In the genomic region with DNA sequence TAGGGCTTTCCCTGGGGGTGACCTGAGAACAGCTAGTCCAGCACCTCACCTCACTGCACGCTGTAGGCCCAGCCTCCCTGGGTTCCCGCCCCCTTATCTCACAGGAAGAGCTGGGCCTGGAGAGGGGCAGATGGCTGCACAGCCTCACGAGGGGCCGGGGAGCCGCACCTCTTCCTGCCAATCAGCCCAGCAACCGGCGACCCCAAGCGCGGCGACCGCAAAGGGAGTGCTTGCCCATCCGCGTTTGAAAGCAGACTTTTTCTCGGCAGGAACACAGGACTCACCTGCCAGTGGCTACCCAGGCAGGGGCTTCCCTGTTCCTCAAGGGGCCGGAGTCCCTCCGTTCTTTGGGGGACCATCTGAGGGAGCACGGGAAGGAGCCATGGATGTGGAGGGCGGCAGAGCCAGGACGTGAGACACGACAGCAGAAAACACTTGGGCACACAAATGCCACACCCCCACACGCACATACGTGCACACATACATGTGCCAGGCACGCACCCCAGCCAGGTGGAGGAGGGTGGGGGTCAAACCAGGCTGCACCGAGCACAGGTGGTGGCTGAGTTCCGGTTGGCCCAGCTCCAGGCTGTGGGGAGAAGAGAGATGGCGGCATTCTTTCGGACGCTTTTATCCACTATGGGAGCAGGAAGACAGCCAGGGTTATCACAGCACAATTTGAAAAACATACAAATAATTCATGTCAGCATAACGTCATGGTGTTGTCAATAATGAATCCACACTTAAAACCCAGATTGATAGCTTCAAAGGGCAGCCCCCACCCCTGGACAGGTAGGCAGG, we compare ENCODE assay signal across 9 cellular contexts. TPM values are rescaled to one million over a fixed set of nuclear protein-coding genes. Genes with fewer than 3 reads are reported as not detected.
DNase-seq lines count a peak whose midpoint lies in the region; ATAC-seq, FAIRE-seq and TF ChIP-seq lines count a peak whose summit lies in the region.
"Had no signal": no experiment of that assay in that cellular context is flagged by ENCODE, and none has a peak within 500 bp of the region (broad histone marks: within the 10 kb centered on the region; RNA-seq: fewer than 3 reads in every experiment).

No MANE protein-coding gene starts in this region.

- H3K36me3 Mint-ChIP-seq in T-helper 2 cell treated with Interferon-gamma antibody and Interleukin-4, amounts not matched to agents 5 μg/mL and 100 μg/mL, for 36 hours (ENCODE audit: low read depth) = peaks cover 3% of the 10 kb centered on the region
- no peaks in the 10 kb centered on the region for H3K36me3 Mint-ChIP-seq in mesothelial cell of epicardium

- no peaks in the 10 kb centered on the region for H3K9me3 Mint-ChIP-seq in T-helper 2 cell treated with Interferon-gamma antibody and Interleukin-4, amounts not matched to agents 5 μg/mL and 100 μg/mL, for 36 hours
- H3K9me3 Mint-ChIP-seq in mesothelial cell of epicardium = no peaks in the 10 kb centered on the region

- TF ChIP-seq CTCF in A549 (IDR thresholded peaks at IDR 0.05) = no peak
- no peak for TF ChIP-seq CTCF in GM13977 (IDR thresholded peaks at IDR 0.05; ENCODE audit: extremely low read depth, insufficient read depth, missing control alignments)
- TF ChIP-seq CTCF in mesothelial cell of epicardium (IDR thresholded peaks at IDR 0.05; ENCODE audit: unreplicated experiment) = no peak

- H3K4me2 ChIP-seq in A549 = no peak overlapping the region

- in situ Hi-C loops in GM13977 (cut with MboI; ENCODE audit: low pct_unique_long_range_greater_than_20kb, low sequenced_read_pairs, unreplicated experiment) = no loop called here
- in situ Hi-C loops in G401 (cut with HindIII; ENCODE audit: low sequenced_read_pairs) = no loop called here

- no peaks in the 10 kb centered on the region for H3K27me3 Mint-ChIP-seq in T-helper 2 cell treated with Interferon-gamma antibody and Interleukin-4, amounts not matched to agents 5 μg/mL and 100 μg/mL, for 36 hours (ENCODE audit: low read depth)
- peaks cover 6% of the 10 kb centered on the region for H3K27me3 Mint-ChIP-seq in mesothelial cell of epicardium (ENCODE audit: low read depth)

- H3K27ac Mint-ChIP-seq in T-helper 2 cell treated with Interferon-gamma antibody and Interleukin-4, amounts not matched to agents 5 μg/mL and 100 μg/mL, for 36 hours = peak overlapping the region; percentile 84
- H3K27ac Mint-ChIP-seq in mesothelial cell of epicardium = no peak overlapping the region

- no peak for TF ChIP-seq EP300 in A549 (IDR thresholded peaks at IDR 0.05)

- ATAC-seq in A549 = no peak

- no peak overlapping the region for H3K4me3 ChIP-seq in A549

- no peak for TF ChIP-seq POLR2A in A549 (IDR thresholded peaks at IDR 0.05; ENCODE audit: low read length)
- no peak for TF ChIP-seq POLR2A in erythroblast (IDR thresholded peaks at IDR 0.05; ENCODE audit: low read length)

- peaks cover 29% of the 10 kb centered on the region for H3K4me1 Mint-ChIP-seq in T-helper 2 cell treated with Interferon-gamma antibody and Interleukin-4, amounts not matched to agents 5 μg/mL and 100 μg/mL, for 36 hours (ENCODE audit: low read depth)
- peaks cover 36% of the 10 kb centered on the region for H3K4me1 Mint-ChIP-seq in mesothelial cell of epicardium

- CTCF ChIA-PET in A549 (lab: Yijun Ruan, JAX) = interaction anchor here (1.0 to 8.1 kb wide), 7 partner anchors 10 to 55 kb away, joined by 3 to 41 read pairs (median 4); no protein-coding TSS in a partner anchor

- 79% methylated on average over 26 of the region's 29 CpGs for WGBS in A549 (ENCODE audit: missing lambda C conversion rate)

- H3K27ac ChIP-seq in A549 = peak overlapping the region; percentile 92 to 97; a peak in 5 of 6 replicates

- POLR2A ChIA-PET in A549 (lab: Yijun Ruan, JAX) = interaction anchor here (1.0 kb wide), 1 partner anchor 12 kb away, joined by 3 read pairs; no protein-coding TSS in a partner anchor

- H3K9me3 ChIP-seq in A549 = no peaks in the 10 kb centered on the region

- H3K4me1 ChIP-seq in A549 = peaks cover 36% of the 10 kb centered on the region

- no peak for DNase-seq in A549 (ENCODE audit: low read depth in 1 of 2, low spot score in 1 of 2)
- DNase-seq in GM13977 (ENCODE audit: low spot score) = peak; percentile 84
- DNase-seq in T-helper 2 cell treated with Interferon-gamma antibody and Interleukin-4, amounts not matched to agents 5 μg/mL and 100 μg/mL, for 36 hours (ENCODE audit: low spot score) = no peak
- peak; percentile 78 to 86 for DNase-seq in erythroblast (lab: John Stamatoyannopoulos, UW)
- DNase-seq in islet precursor cell = no peak
- DNase-seq in G401 (ENCODE audit: low spot score) = no peak
- no peak for DNase-seq in head of caudate nucleus
- DNase-seq in mesothelial cell of epicardium (ENCODE audit: low spot score in 2 of 2, unreplicated experiment in 2 of 2) = no peak
- DNase-seq: kidney had no signal

- TF ChIP-seq RAD21 in A549 (conservative IDR thresholded peaks at IDR 0.05 in 1 of 2, IDR thresholded peaks at IDR 0.05 in 1 of 2) = no peak

- intact Hi-C loops in head of caudate nucleus (cut with DNase I) = no loop called here

- FAIRE-seq in A549 (lab: Jason Lieb, UNC) = no peak
- FAIRE-seq: kidney had no signal

- peak overlapping the region; percentile 66 for H3K4me3 Mint-ChIP-seq in T-helper 2 cell treated with Interferon-gamma antibody and Interleukin-4, amounts not matched to agents 5 μg/mL and 100 μg/mL, for 36 hours
- no peak overlapping the region for H3K4me3 Mint-ChIP-seq in mesothelial cell of epicardium

TF ChIP-seq in A549, 52 proteins besides CTCF, POLR2A, EP300 and RAD21:
- TF ChIP-seq RFX5 (IDR thresholded peaks at IDR 0.05) (no peak), HOXB13 (CRISPR knock-in tag; IDR thresholded peaks at IDR 0.05; ENCODE audit: low read depth) (no peak), ZC3H11A (IDR thresholded peaks at IDR 0.05) (no peak), KDM5A (IDR thresholded peaks at IDR 0.05) (no peak), ZSCAN20 (CRISPR knock-in tag; IDR thresholded peaks at IDR 0.05) (no peak), MAFK (IDR thresholded peaks at IDR 0.05; ENCODE audit: partially characterized antibody) (peak; percentile 70)
- TF ChIP-seq, protein P1, sequence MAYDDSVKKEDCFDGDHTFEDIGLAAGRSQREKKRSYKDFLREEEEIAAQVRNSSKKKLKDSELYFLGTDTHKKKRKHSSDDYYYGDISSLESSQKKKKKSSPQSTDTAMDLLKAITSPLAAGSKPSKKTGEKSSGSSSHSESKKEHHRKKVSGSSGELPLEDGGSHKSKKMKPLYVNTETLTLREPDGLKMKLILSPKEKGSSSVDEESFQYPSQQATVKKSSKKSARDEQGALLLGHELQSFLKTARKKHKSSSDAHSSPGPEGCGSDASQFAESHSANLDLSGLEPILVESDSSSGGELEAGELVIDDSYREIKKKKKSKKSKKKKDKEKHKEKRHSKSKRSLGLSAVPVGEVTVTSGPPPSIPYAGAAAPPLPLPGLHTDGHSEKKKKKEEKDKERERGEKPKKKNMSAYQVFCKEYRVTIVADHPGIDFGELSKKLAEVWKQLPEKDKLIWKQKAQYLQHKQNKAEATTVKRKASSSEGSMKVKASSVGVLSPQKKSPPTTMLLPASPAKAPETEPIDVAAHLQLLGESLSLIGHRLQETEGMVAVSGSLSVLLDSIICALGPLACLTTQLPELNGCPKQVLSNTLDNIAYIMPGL (CRISPR knock-in tag; IDR thresholded peaks at IDR 0.05; ENCODE audit: borderline replicate concordance) = no peak

RNA-seq across cellular contexts. Expression of a gene that starts 11.3 kb away (rescaled TPM):
- polyA plus RNA-seq in A549 (2011; rRNA removed) (13.0 and 15.3 TPM in 2 replicates), A549 (2017; fragmentation: RNase III; extraction: RNeasy Plus Mini Kit Qiagen cat#74134 plus additional on column Dnase treatment) (31.4 to 35.2 TPM (median 34.0 TPM) in 3 replicates)
- polyA plus RNA-seq in A549 (2012; cell fraction: cytosol; rRNA removed) = 19.7 and 31.3 TPM in 2 replicates
- 34.7 and 47.6 TPM in 2 replicates for polyA plus RNA-seq in A549 (2012; cell fraction: nucleus; rRNA removed)
- 16.1 and 19.3 TPM in 2 replicates for polyA minus RNA-seq in A549 (2011; rRNA and poly(A)+ RNA removed)
- 48.3 and 51.4 TPM in 2 replicates for total RNA-seq in G401 (2014; rRNA removed; shearing (Covaris generic))
- 34.2 to 35.3 TPM (median 34.5 TPM) in 3 replicates for total RNA-seq in mesothelial cell of epicardium

RNA-seq across cellular contexts. Expression of a gene that starts 12.3 kb away (rescaled TPM):
- 12.7 and 16.1 TPM in 2 replicates for polyA plus RNA-seq in A549 (2011; rRNA removed)
- 24.7 and 31.7 TPM in 2 replicates for polyA plus RNA-seq in A549 (2012; cell fraction: cytosol; rRNA removed)
- polyA plus RNA-seq in A549 (2012; cell fraction: nucleus; rRNA removed) = 60.5 and 64.5 TPM in 2 replicates
- 28.4 to 29.5 TPM (median 29.2 TPM) in 3 replicates for polyA plus RNA-seq in A549 (2017; fragmentation: RNase III; extraction: RNeasy Plus Mini Kit Qiagen cat#74134 plus additional on column Dnase treatment)
- 16.6 and 18.9 TPM in 2 replicates for polyA minus RNA-seq in A549 (2011; rRNA and poly(A)+ RNA removed)
- 12.8 and 13.9 TPM in 2 replicates for total RNA-seq in G401 (2014; rRNA removed; shearing (Covaris generic))
- 18.4 to 20.0 TPM (median 19.1 TPM) in 3 replicates for total RNA-seq in mesothelial cell of epicardium

Comparison
In these comparisons a context has a peak if more than half of its experiments do, and no peak if none do; other contexts are left out.
1. DNase-seq: peak in GM13977 (single experiment) and erythroblast (2 of 2); none in A549 (0 of 2), T-helper 2 cell treated with Interferon-gamma antibody and Interleukin-4, amounts not matched to agents 5 μg/mL and 100 μg/mL, for 36 hours (single experiment), islet precursor cell (single experiment), G401 (single experiment), head of caudate nucleus (0 of 42) and mesothelial cell of epicardium (0 of 2).